Comparison of ENCODE assay signal across 8 cellular contexts in the genomic region with DNA sequence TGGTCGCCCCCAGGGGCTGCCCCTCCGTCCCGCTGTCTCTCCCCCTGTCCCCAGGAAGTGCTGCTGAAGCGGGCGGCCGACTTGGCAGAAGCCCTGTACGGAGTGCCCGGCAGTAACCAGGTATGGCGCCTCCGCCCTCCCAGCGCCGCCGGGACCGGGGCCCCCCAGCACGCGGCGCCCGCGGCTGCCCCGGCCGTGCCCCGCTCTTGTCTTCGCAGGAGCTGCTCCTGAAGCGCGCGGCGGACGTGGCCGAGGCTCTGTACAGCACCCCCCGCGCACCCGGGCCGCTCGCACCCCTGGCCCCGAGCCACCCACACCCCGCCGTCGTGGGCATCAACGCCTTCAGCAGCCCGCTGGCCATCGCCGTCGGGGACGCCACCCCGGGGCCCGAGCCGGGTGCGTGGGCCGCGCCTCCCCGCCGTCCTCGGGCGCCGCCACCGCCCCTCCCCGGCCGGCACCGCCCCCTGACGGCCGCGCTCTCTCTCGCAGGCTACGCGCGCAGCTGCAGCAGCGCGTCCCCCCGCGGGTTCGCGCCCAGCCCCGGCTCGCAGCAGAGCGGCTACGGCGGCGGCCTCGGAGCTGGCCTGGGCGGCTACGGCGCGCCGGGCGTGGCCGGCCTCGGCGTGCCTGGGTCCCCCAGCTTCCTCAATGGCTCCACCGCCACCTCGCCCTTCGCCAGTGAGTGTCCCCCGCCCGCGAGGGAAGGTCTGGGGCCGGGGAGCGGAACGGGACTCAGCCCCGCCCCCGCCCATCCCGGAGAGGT. TPM values are rescaled to one million over a fixed set of nuclear protein-coding genes. Genes with fewer than 3 reads are reported as not detected.
A peak's percentile ranks its signal among the peaks of the same experiment; 100 is the strongest.
DNase-seq lines count a peak whose midpoint lies in the region; ATAC-seq and TF ChIP-seq lines count a peak whose summit lies in the region.

No MANE protein-coding gene starts in this region.

- H3K27ac ChIP-seq in cardiac muscle cell: no peak overlapping the region
- peak overlapping the region; percentile 78 to 91 for H3K27ac ChIP-seq in uterus

- H3K27me3 Mint-ChIP-seq in dendritic cell treated with granulocyte-macrophage colony-stimulating factor and Interleukin-4, amounts not matched to agents 40 ng/mL and 50 ng/mL, for 4 days: peaks cover 81% of the 10 kb centered on the region
- peaks cover 38 to 74% (median 59%) of the 10 kb centered on the region in 3 donors for H3K27me3 Mint-ChIP-seq in naive B cell

- intact Hi-C loops in Right ventricle myocardium superior (cut with DNase I) (no loop called here), uterus (cut with DNase I; ENCODE audit: low total_unique reads) (no loop called here)
- intact Hi-C loops in dendritic cell treated with granulocyte-macrophage colony-stimulating factor and Interleukin-4, amounts not matched to agents 40 ng/mL and 50 ng/mL, for 4 days (cut with micrococcal nuclease): no loop called here

- H3K4me1 ChIP-seq in cardiac muscle cell (ENCODE audit: low read depth): no peaks in the 10 kb centered on the region
- peaks cover 0 to 10% of the 10 kb centered on the region in 2 donors for H3K4me1 ChIP-seq in uterus

- H3K9me3 Mint-ChIP-seq in dendritic cell treated with granulocyte-macrophage colony-stimulating factor and Interleukin-4, amounts not matched to agents 40 ng/mL and 50 ng/mL, for 4 days: no peaks in the 10 kb centered on the region
- H3K9me3 Mint-ChIP-seq in naive B cell: peaks cover 0 to 3% (median 0%) of the 10 kb centered on the region in 7 donors

- peaks cover 54% of the 10 kb centered on the region for H3K4me1 Mint-ChIP-seq in dendritic cell treated with granulocyte-macrophage colony-stimulating factor and Interleukin-4, amounts not matched to agents 40 ng/mL and 50 ng/mL, for 4 days (ENCODE audit: low read depth)
- H3K4me1 Mint-ChIP-seq in naive B cell: peaks cover 28 to 34% (median 34%) of the 10 kb centered on the region in 3 donors

- TF ChIP-seq CTCF in cardiac muscle cell (IDR thresholded peaks at IDR 0.05; ENCODE audit: low read depth, low read length): no peak
- no peak for TF ChIP-seq CTCF in WI38 (IDR thresholded peaks at IDR 0.05; ENCODE audit: low read depth, low read length)
- peak in 3 of 4 experiments; percentile 18 to 58 (median 50) for TF ChIP-seq CTCF in uterus (IDR thresholded peaks at IDR 0.05)

- H3K27me3 ChIP-seq in cardiac muscle cell (peaks cover 83% of the 10 kb centered on the region), uterus (no peaks in the 10 kb centered on the region)

- peak overlapping the region; percentile 81 for H3K4me3 Mint-ChIP-seq in dendritic cell treated with granulocyte-macrophage colony-stimulating factor and Interleukin-4, amounts not matched to agents 40 ng/mL and 50 ng/mL, for 4 days
- H3K4me3 Mint-ChIP-seq in naive B cell: peak overlapping the region in 3 of 8 donors; percentile 41 to 82 (median 81)

- DNase-seq in cardiac muscle cell (ENCODE audit: low read depth in 1 of 2, low spot score in 1 of 2): peak; percentile 23 to 28
- DNase-seq in Right ventricle myocardium superior: no peak
- peak; percentile 25 for DNase-seq in naive B cell
- DNase-seq in uterus: peak in 1 of 2 donors; percentile 52

- H3K36me3 ChIP-seq in cardiac muscle cell: no peaks in the 10 kb centered on the region
- no peaks in the 10 kb centered on the region for H3K36me3 ChIP-seq in uterus

- H3K36me3 Mint-ChIP-seq in dendritic cell treated with granulocyte-macrophage colony-stimulating factor and Interleukin-4, amounts not matched to agents 40 ng/mL and 50 ng/mL, for 4 days (ENCODE audit: low read depth): no peaks in the 10 kb centered on the region
- no peaks in the 10 kb centered on the region for H3K36me3 Mint-ChIP-seq in naive B cell

- ATAC-seq in Right ventricle myocardium superior (ENCODE audit: poor library complexity) (no peak), naive B cell (ENCODE audit: low read depth in 2 of 2) (peak; percentile 66 to 67), GM21723 (IDR thresholded peaks at IDR 0.05; ENCODE audit: unreplicated experiment) (no peak), HG03139 (IDR thresholded peaks at IDR 0.05; ENCODE audit: unreplicated experiment) (no peak)

- TF ChIP-seq POLR2A in uterus (IDR thresholded peaks at IDR 0.05): peak in 1 of 2 donors; percentile 36

- H3K4me3 ChIP-seq in cardiac muscle cell (peak overlapping the region; percentile 24), WI38 (ENCODE audit: low read depth, low read length) (peak overlapping the region; percentile 44), uterus (peak overlapping the region; percentile 23 to 53)

- H3K27ac Mint-ChIP-seq in dendritic cell treated with granulocyte-macrophage colony-stimulating factor and Interleukin-4, amounts not matched to agents 40 ng/mL and 50 ng/mL, for 4 days: peak overlapping the region; percentile 67
- no peak overlapping the region for H3K27ac Mint-ChIP-seq in naive B cell

- no peaks in the 10 kb centered on the region for H3K9me3 ChIP-seq in cardiac muscle cell (ENCODE audit: low read depth)
- H3K9me3 ChIP-seq in uterus: no peaks in the 10 kb centered on the region

RNA-seq across cellular contexts. Expression of a gene that starts 48.4 kb away (rescaled TPM):
- total RNA-seq in cardiac muscle cell: 72.1 and 129 TPM in 2 replicates
- polyA plus RNA-seq in cardiac muscle cell: 98.5 and 181 TPM in 2 replicates
- total RNA-seq in Right ventricle myocardium superior: 1.0 TPM
- polyA plus RNA-seq in naive B cell (ENCODE audit: low read depth in 6 of 6): not detected
- total RNA-seq in uterus: 100 to 1,000 TPM in 1 of 4 donors, 10 to 100 TPM in 3; 15.3 to 154 (median 19.1) TPM

RNA-seq across cellular contexts. Expression of a gene that starts 59.5 kb away (rescaled TPM):
- total RNA-seq in cardiac muscle cell: 14.8 and 24.2 TPM in 2 replicates
- 18.8 and 28.4 TPM in 2 replicates for polyA plus RNA-seq in cardiac muscle cell
- 2.9 TPM for total RNA-seq in Right ventricle myocardium superior
- polyA plus RNA-seq in naive B cell (ENCODE audit: low read depth in 6 of 6): under 1 TPM in 1 of 6 donors, not detected in 5; 0.28 TPM
- 10 to 100 TPM in 3 of 4 donors, 1 to 10 TPM in 1; 7.1 to 69.5 (median 21.7) TPM for total RNA-seq in uterus

Comparison
In these comparisons a context has a peak if more than half of its experiments do, and no peak if none do; other contexts are left out.
1. CTCF ChIP-seq: peak in uterus (3 of 4); none in cardiac muscle cell (single experiment) and WI38 (single experiment).
2. ATAC-seq: peak in naive B cell (2 of 2); none in Right ventricle myocardium superior (single experiment), GM21723 (single experiment) and HG03139 (single experiment).
3. Peak in every context shown above with its lines, with median percentiles within 50 percentile points of each other: H3K4me3 ChIP-seq.